8 cellular contexts compared by ENCODE assay signal in the genomic region with DNA sequence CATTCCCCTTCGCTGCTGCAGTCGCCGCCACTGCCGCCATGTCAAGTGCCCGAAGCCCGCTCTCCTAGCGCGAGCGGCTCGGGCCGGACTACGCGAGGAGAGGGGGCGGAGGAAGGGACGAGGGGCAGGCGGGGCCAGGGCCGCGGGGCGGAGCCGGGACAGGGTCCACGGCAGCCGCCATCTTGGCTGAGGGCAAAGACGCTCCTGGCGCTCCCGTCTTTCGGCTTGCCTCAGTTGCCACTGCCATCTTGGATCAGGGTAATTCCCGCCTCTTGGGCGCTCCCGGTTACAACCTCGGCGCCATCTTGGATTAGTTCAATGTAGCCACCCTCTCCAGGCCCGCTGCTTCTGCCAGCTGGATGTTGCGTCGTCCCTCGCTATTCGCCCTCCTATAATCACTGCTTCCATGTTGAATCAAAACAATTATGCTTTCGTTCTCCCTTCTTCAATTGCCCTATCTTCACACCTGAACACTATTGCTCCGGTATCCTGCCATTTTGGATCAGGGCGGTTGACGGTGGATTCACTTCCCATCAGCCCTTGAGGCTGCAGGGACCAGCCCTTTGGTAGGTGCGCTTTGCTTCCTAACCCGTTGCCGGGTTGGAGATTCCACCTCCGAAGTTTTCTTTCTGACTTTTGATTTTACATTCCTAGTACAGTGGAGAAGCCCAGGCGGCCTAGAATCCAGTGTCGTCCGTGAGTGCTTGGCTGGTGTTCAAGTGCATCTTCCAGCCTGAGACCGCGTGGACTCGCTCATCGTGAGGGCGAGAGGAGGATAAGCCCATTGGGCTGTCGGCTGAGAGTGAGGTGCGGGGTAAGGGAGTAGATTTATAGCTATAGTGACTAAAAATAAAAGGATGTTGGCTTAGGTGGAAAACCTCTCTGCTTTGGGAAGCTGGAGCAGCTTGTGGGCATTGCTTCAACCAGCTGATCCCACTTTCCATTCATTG. TPM values are rescaled to one million over a fixed set of nuclear protein-coding genes. Genes with fewer than 3 reads are reported as not detected.
A peak's percentile ranks its signal among the peaks of the same experiment; 100 is the strongest.
DNase-seq lines count a peak whose midpoint lies in the region; ATAC-seq and TF ChIP-seq lines count a peak whose summit lies in the region.

A gene with protein sequence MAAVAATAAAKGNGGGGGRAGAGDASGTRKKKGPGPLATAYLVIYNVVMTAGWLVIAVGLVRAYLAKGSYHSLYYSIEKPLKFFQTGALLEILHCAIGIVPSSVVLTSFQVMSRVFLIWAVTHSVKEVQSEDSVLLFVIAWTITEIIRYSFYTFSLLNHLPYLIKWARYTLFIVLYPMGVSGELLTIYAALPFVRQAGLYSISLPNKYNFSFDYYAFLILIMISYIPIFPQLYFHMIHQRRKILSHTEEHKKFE (minus strand): TSS at position 66 of the 950 bp plus-strand sequence. CDS start 26 bp downstream, at position 40.

- CTCF ChIA-PET in activated B cell treated with CpG ODN at 0.5 μM for 24 hours (lab: Charles Lee), result interaction anchor here (1.0 kb wide), 1 partner anchor 57 kb away, joined by 4 read pairs; no protein-coding TSS in a partner anchor

- peaks cover 12% of the 10 kb centered on the region for H3K9me3 Mint-ChIP-seq in activated B cell treated with CpG ODN at 0.5 μM for 24 hours

- intact Hi-C loops in activated B cell treated with CpG ODN at 0.5 μM for 24 hours (cut with micrococcal nuclease), result loop anchor here (1.0 to 10.0 kb wide), 14 partner anchors 9 to 1920 kb away; a partner anchor contains a TSS
- intact Hi-C loops in spleen (cut with DNase I; ENCODE audit: low total_unique reads), result no loop called here

- peaks cover 0 to 13% (median 10%) of the 10 kb centered on the region in 8 donors for H3K9me3 ChIP-seq in spleen

- H3K4me3 Mint-ChIP-seq in activated B cell treated with CpG ODN at 0.5 μM for 24 hours, result no peak within 1 kb of the TSS

- H3K4me1 Mint-ChIP-seq in activated B cell treated with CpG ODN at 0.5 μM for 24 hours, result peaks cover 25% of the 10 kb centered on the region

- H3K36me3 ChIP-seq in spleen, result peaks cover 0 to 27% (median 4%) of the 10 kb centered on the region in 6 donors

- ATAC-seq in HG03196 (IDR thresholded peaks at IDR 0.05; ENCODE audit: unreplicated experiment), result peak; percentile 89
- peak; percentile 93 for ATAC-seq in activated B cell treated with CpG ODN at 0.5 μM for 24 hours (ENCODE audit: low read depth)

- peak within 1 kb of the TSS; percentile 99 for H3K27ac ChIP-seq in caudate nucleus (ENCODE audit: low read depth, low read length)
- H3K27ac ChIP-seq in spleen, result peak within 1 kb of the TSS; percentile 91 to 95 (median 93)

- peaks cover 0 to 44% (median 31%) of the 10 kb centered on the region in 6 donors for H3K4me1 ChIP-seq in spleen

- WGBS in spleen, 5 donors, result 0 to 1% (median 0%) methylated on average over 39 to 54 of the region's 54 CpGs

- peak within 1 kb of the TSS; percentile 82 for H3K27ac Mint-ChIP-seq in activated B cell treated with CpG ODN at 0.5 μM for 24 hours

- H3K27me3 ChIP-seq in spleen (replicated peaks in 1 of 7), result no peaks in the 10 kb centered on the region

- H3K4me3 ChIP-seq in spleen, result peak within 1 kb of the TSS; percentile 47 to 98 (median 90)

- peaks cover 42% of the 10 kb centered on the region for H3K36me3 Mint-ChIP-seq in activated B cell treated with CpG ODN at 0.5 μM for 24 hours (ENCODE audit: low read depth)

- in situ Hi-C loops in GM18951 (cut with MboI; ENCODE audit: low sequenced_read_pairs, unreplicated experiment), result no loop called here

- TF ChIP-seq POLR2A in GM18951 (IDR thresholded peaks at IDR 0.05; ENCODE audit: extremely low read depth, insufficient read depth, insufficient read length) (peak; percentile 84), spleen (IDR thresholded peaks at IDR 0.05) (peak in 2 of 3 donors; percentile 56 to 88)

- H3K27me3 Mint-ChIP-seq in activated B cell treated with CpG ODN at 0.5 μM for 24 hours, result no peaks in the 10 kb centered on the region

- DNase-seq in AG08395 (ENCODE audit: low spot score), result peak; percentile 96
- DNase-seq in NCI-H345 (lab: John Stamatoyannopoulos, UW), result peak; percentile 95
- peak; percentile 94 for DNase-seq in activated B cell treated with CpG ODN at 0.5 μM for 24 hours
- peak; percentile 74 to 99 (median 95) for DNase-seq in caudate nucleus (lab: John Stamatoyannopoulos, UW)
- peak; percentile 97 for DNase-seq in inferior parietal cortex (ENCODE audit: extremely low spot score)
- peak; percentile 100 for DNase-seq in spleen

- TF ChIP-seq CTCF in activated B cell treated with CpG ODN at 0.5 μM for 24 hours (IDR thresholded peaks at IDR 0.05) (no peak), spleen (IDR thresholded peaks at IDR 0.05 in 8 of 11, conservative IDR thresholded peaks at IDR 0.05 in 3 of 11) (peak in 1 of 11 experiments; percentile 22)

- POLR2A ChIA-PET in activated B cell treated with CpG ODN at 0.5 μM for 24 hours (lab: Charles Lee), result interaction anchor here (0.6 to 2.4 kb wide), 10 partner anchors 9 to 125 kb away, joined by 3 to 13 read pairs (median 4); no protein-coding TSS in a partner anchor

RNA-seq across cellular contexts. Expression of the gene that starts here (rescaled TPM):
- total RNA-seq in activated B cell treated with CpG ODN at 0.5 μM for 24 hours (31.9 and 32.9 TPM in 2 replicates), spleen (10 to 100 TPM; 16.6 to 26.6 (median 21.4) TPM)
- 10 to 100 TPM in 1 of 3 donors, 1 to 10 TPM in 2; 6.0 to 10.4 (median 9.6) TPM for polyA plus RNA-seq in spleen

Comparison
In these comparisons a context has a peak if more than half of its experiments do, and no peak if none do; other contexts are left out.
1. Peak in every context shown above with its lines: DNase-seq, ATAC-seq, H3K4me3 ChIP-seq and H3K27ac ChIP-seq.